Comparison of ENCODE assay signal across 23 cellular contexts in the genomic region with DNA sequence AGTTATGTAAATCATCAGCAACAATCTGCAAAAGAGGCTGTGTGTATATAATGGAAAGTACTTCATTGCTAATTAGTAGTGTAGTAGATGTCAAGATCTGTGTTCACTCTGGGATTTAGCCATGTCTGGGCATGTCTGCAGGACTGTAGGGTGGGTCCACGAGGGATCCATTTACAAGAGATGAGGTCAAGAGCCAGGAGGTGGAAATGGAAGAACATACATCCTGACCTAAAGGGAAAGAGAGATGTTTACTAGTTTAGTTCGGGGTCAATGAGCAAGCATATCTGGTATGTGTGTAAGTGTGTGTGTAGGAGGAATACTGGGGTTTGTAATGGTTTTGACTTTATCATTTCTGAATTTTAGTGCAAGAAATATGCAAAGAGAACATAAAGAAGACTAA.
DNase-seq lines count a peak whose midpoint lies in the region; ATAC-seq lines count a peak whose summit lies in the region.
"Had no signal": no experiment of that assay in that cellular context is flagged by ENCODE, and none has a peak within 500 bp of the region (broad histone marks: within the 10 kb centered on the region; RNA-seq: fewer than 3 reads in every experiment).

No MANE protein-coding gene starts in this region.

- ATAC-seq in GM19395 (IDR thresholded peaks at IDR 0.05; ENCODE audit: unreplicated experiment) (no peak), sciatic nerve (no peak)
- ATAC-seq: activated CD8-positive, alpha-beta T cell treated with anti-CD3 and anti-CD28 coated beads, Interleukin-2, amount 10 ng/mL, durations not matched to agents 7 days and 5 days; activated naive CD4-positive, alpha-beta T cell treated with anti-CD3 and anti-CD28 coated beads, Interleukin-2, amount 50 U/mL, for 72 hours; esophagus mucosa; HepG2; natural killer cell treated with Interleukin-12 subunit alpha and Interleukin-12 subunit beta and Interleukin-15 and Interleukin-18, amount 100 ng/mL, for 72 hours; PC-3; T-helper 17 cell had no signal

- H3K4me3 ChIP-seq in skeletal muscle cell (ENCODE audit: low read depth, low read length) = no peak overlapping the region
- H3K4me3 ChIP-seq: MG63, SJCRH30, vagina had no signal

- intact Hi-C loops in sciatic nerve (cut with DNase I) = no loop called here

- H3K27ac ChIP-seq in epithelial cell of prostate = peak overlapping the region; percentile 46
- H3K27ac ChIP-seq: SJCRH30, vagina had no signal

- DNase-seq in HPDE6-E6E7 (ENCODE audit: extremely low spot score) (peak; percentile 39), NCI-H69 (lab: John Stamatoyannopoulos, UW) (peak; percentile 93), epithelial cell of prostate (ENCODE audit: low read depth, low spot score) (peak; percentile 18), skeletal muscle cell (ENCODE audit: low read depth) (peak; percentile 36), ecto neural progenitor cell (ENCODE audit: low spot score) (no peak), sciatic nerve (ENCODE audit: low spot score) (no peak)
- DNase-seq: activated B cell treated with CpG ODN at 0.5 μM for 24 hours; activated CD8-positive, alpha-beta T cell treated with anti-CD3 and anti-CD28 coated beads, Interleukin-2, amount 10 ng/mL, durations not matched to agents 7 days and 5 days; dermis blood vessel endothelial cell; hypothalamus; mesendoderm; MG63; NCI-H2029 treated with DMSO at 0.1 percent for 48 hours; PC-3; SJCRH30; stimulated activated CD4-positive, alpha-beta T cell treated with anti-CD3 and anti-CD28 coated beads, Interleukin-4, amount 100 ng/mL, for 4 hours; T-helper 17 cell had no signal

Comparison
In these comparisons a context has a peak if more than half of its experiments do, and no peak if none do; other contexts are left out.
1. DNase-seq: peak in HPDE6-E6E7 (single experiment), NCI-H69 (single experiment), epithelial cell of prostate (single experiment) and skeletal muscle cell (single experiment); none in ecto neural progenitor cell (single experiment) and sciatic nerve (single experiment).